Comparison of ENCODE assay signal across 25 cellular contexts in genomic region chr2:107137711-107138110, GRCh38.
DNase-seq lines count a peak whose midpoint lies in the region; ATAC-seq and TF ChIP-seq lines count a peak whose summit lies in the region.
"Had no signal": no experiment of that assay in that cellular context is flagged by ENCODE, and none has a peak within 500 bp of the region (broad histone marks: within the 10 kb centered on the region; RNA-seq: fewer than 3 reads in every experiment).

No MANE protein-coding gene starts in this region.

- peak; percentile 11 for DNase-seq in NCI-H1105 treated with DMSO at 0.1 percent for 48 hours (lab: John Stamatoyannopoulos, UW)
- no peak for DNase-seq in NCI-H1105 (lab: John Stamatoyannopoulos, UW)
- peak; percentile 92 for DNase-seq in NCI-H1694 treated with DMSO at 0.1 percent for 48 hours (lab: John Stamatoyannopoulos, UW)
- peak; percentile 83 for DNase-seq in NCI-H82 (lab: John Stamatoyannopoulos, UW)
- DNase-seq in activated naive CD4-positive, alpha-beta T cell treated with anti-CD3 and anti-CD28 coated beads, Interleukin-2, amount 50 U/mL, for 16 hours: no peak
- DNase-seq in islet precursor cell: no peak
- no peak for DNase-seq in esophagus muscularis mucosa (ENCODE audit: extremely low spot score)
- DNase-seq: CD4-positive, CD25-positive, alpha-beta regulatory T cell; COR-L47; EL; GOT3; KBM-7; MV-4-11; NCI-H146; NCI-H2081 treated with DMSO at 0.1 percent for 48 hours; NCI-H748 treated with DMSO at 0.1 percent for 48 hours; PC-3; RPMI8226; SHP77 treated with DMSO at 0.1 percent for 48 hours; T1000 had no signal

- no peak for TF ChIP-seq EP300 in esophagus muscularis mucosa (IDR thresholded peaks at IDR 0.05)

- no peaks in the 10 kb centered on the region for H3K36me3 ChIP-seq in esophagus muscularis mucosa

- no peaks in the 10 kb centered on the region for H3K27me3 ChIP-seq in esophagus muscularis mucosa

- H3K27ac ChIP-seq in esophagus muscularis mucosa (replicated peaks in 1 of 4): no peak overlapping the region
- H3K27ac ChIP-seq: 22Rv1 had no signal

- TF ChIP-seq POLR2A in esophagus muscularis mucosa (IDR thresholded peaks at IDR 0.05; ENCODE audit: low read depth): no peak

- WGBS in esophagus muscularis mucosa: 60% methylated on average over 2 of the region's 2 CpGs

- no peaks in the 10 kb centered on the region for H3K9me3 ChIP-seq in esophagus muscularis mucosa

- no peak overlapping the region for H3K4me3 ChIP-seq in esophagus muscularis mucosa
- H3K4me3 ChIP-seq: GM12878 had no signal

- H3K4me1 ChIP-seq in esophagus muscularis mucosa: no peaks in the 10 kb centered on the region

- ATAC-seq in HG02798 (IDR thresholded peaks at IDR 0.05; ENCODE audit: poor library complexity, unreplicated experiment): no peak
- ATAC-seq: GM12878, HCT116, HepG2, PC-3 had no signal

- no peak for TF ChIP-seq CTCF in esophagus muscularis mucosa (IDR thresholded peaks at IDR 0.05)

- intact Hi-C loops in esophagus muscularis mucosa (cut with DNase I): no loop called here

Comparison
In these comparisons a context has a peak if more than half of its experiments do, and no peak if none do; other contexts are left out.
1. DNase-seq: peak in NCI-H1105 treated with DMSO at 0.1 percent for 48 hours (single experiment), NCI-H1694 treated with DMSO at 0.1 percent for 48 hours (single experiment) and NCI-H82 (single experiment); none in NCI-H1105 (single experiment), activated naive CD4-positive, alpha-beta T cell treated with anti-CD3 and anti-CD28 coated beads, Interleukin-2, amount 50 U/mL, for 16 hours (single experiment), islet precursor cell (single experiment) and esophagus muscularis mucosa (single experiment).